11 cellular contexts compared by ENCODE assay signal in the genomic region with DNA sequence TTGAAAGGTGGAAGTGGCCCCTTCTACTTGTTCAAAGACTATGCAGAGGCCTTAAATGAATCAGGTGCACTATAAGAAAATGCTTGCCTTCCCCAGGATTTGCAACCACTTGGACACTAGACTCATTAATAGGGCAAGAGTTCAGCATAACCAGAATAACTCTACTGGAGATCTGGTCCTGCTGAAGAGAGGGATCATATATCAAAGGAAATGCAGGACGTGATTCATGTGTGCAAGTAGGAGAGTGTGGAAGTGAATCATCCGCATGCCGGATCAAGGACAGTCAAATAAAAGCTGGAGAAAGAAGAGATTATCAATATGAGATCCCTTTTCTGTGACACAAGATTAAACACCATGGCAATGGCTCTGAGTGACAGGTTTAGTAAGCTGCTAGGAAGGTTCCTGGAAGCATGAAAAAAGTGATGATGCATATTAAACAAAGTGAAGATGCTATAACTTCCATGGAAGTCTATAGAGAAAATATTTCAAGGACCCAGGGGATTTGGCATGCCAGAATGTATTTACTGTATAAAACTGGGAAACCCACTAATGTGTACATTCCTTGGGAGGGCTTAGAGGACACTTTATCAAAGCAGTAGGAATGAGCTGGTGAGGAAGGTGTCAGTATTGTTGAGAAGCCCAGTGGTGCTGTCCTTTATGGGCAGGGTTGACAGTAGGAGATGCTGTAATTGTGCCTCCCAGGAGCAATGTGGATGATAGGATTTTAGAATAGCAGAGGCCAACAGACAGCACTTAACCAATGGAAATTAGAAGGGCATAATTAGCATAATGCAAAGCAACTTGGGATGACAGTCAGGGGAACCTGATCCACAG.
A peak's percentile ranks its signal among the peaks of the same experiment; 100 is the strongest.
DNase-seq lines count a peak whose midpoint lies in the region; FAIRE-seq and TF ChIP-seq lines count a peak whose summit lies in the region.
"Had no signal": no experiment of that assay in that cellular context is flagged by ENCODE, and none has a peak within 500 bp of the region (broad histone marks: within the 10 kb centered on the region; RNA-seq: fewer than 3 reads in every experiment).

No MANE protein-coding gene starts in this region.

- no peaks in the 10 kb centered on the region for H3F3A ChIP-seq in neural progenitor cell (ENCODE audit: low read depth)

- no peak for TF ChIP-seq POLR2A in endothelial cell of umbilical vein (IDR thresholded peaks at IDR 0.05; ENCODE audit: low read depth, low read length)

- peaks cover 52% of the 10 kb centered on the region for H3K4me1 Mint-ChIP-seq in neural progenitor cell
- H3K4me1 Mint-ChIP-seq in CD4-positive, alpha-beta memory T cell = no peaks in the 10 kb centered on the region
- H3K4me1 Mint-ChIP-seq: natural killer cell had no signal

- peak; percentile 98 for FAIRE-seq in endothelial cell of umbilical vein (lab: Jason Lieb, UNC)

- H3K36me3 ChIP-seq in endothelial cell of umbilical vein (ENCODE audit: control insufficient read depth in 2 of 2, extremely low read depth in 1 of 2, insufficient read depth in 2 of 2, low read length in 2 of 2) = no peaks in the 10 kb centered on the region
- no peaks in the 10 kb centered on the region for H3K36me3 ChIP-seq in neural progenitor cell
- H3K36me3 ChIP-seq in CD4-positive, alpha-beta memory T cell (ENCODE audit: insufficient read depth, low read length) = no peaks in the 10 kb centered on the region

- H3K27ac Mint-ChIP-seq in neural progenitor cell = peak overlapping the region; percentile 76
- H3K27ac Mint-ChIP-seq in CD4-positive, alpha-beta memory T cell = no peak overlapping the region
- H3K27ac Mint-ChIP-seq: activated CD8-positive, alpha-beta T cell treated with anti-CD3 and anti-CD28 coated beads, Interleukin-2, amount 10 ng/mL, durations not matched to agents 7 days and 5 days; natural killer cell had no signal

- POLR2A ChIA-PET in endothelial cell of umbilical vein (lab: Charles Lee) = no interaction called here
- POLR2A ChIA-PET in CD4-positive, alpha-beta memory T cell (lab: Charles Lee; ENCODE audit: partially characterized antibody) = no interaction called here

- H4K20me1 ChIP-seq in endothelial cell of umbilical vein (replicated peaks; ENCODE audit: control insufficient read depth, extremely low read depth, insufficient read depth, low read length) (no peaks in the 10 kb centered on the region), neural progenitor cell (ENCODE audit: low read depth) (no peaks in the 10 kb centered on the region)

- BruUV-seq in endothelial cell of umbilical vein (replicated peaks; lab: Mats Ljungman, UMichigan) = no TSS peak

- peaks cover 4% of the 10 kb centered on the region for H3K27me3 Mint-ChIP-seq in neural progenitor cell (ENCODE audit: insufficient read depth, low read depth)
- H3K27me3 Mint-ChIP-seq in CD4-positive, alpha-beta memory T cell = peaks cover 7 to 12% of the 10 kb centered on the region in 2 donors

- H3K4me3 ChIP-seq in endothelial cell of umbilical vein (replicated peaks in 1 of 3; ENCODE audit: insufficient read depth in 1 of 3, low read depth in 1 of 3, low read length in 3 of 3) (peak overlapping the region in 1 of 3 experiments; percentile 4), neural progenitor cell (no peak overlapping the region)
- no peak overlapping the region for H3K4me3 ChIP-seq in CD4-positive, alpha-beta memory T cell (ENCODE audit: low read length in 2 of 2)

- H3K27me3 ChIP-seq in endothelial cell of umbilical vein (ENCODE audit: control insufficient read depth in 2 of 2, insufficient read depth in 2 of 2, low read length in 2 of 2) (no peaks in the 10 kb centered on the region), neural progenitor cell (no peaks in the 10 kb centered on the region)
- no peaks in the 10 kb centered on the region for H3K27me3 ChIP-seq in CD4-positive, alpha-beta memory T cell (ENCODE audit: insufficient read depth, low read length)

- peaks cover 7% of the 10 kb centered on the region for H3K36me3 Mint-ChIP-seq in neural progenitor cell
- H3K36me3 Mint-ChIP-seq in CD4-positive, alpha-beta memory T cell = no peaks in the 10 kb centered on the region
- H3K36me3 Mint-ChIP-seq: natural killer cell had no signal

- TF ChIP-seq CTCF in endothelial cell of umbilical vein (IDR thresholded peaks at IDR 0.05; ENCODE audit: extremely low read depth in 1 of 2, insufficient read depth in 1 of 2, low read depth in 1 of 2, low read length in 2 of 2) = no peak
- no peak for TF ChIP-seq CTCF in neural progenitor cell (IDR thresholded peaks at IDR 0.05)

- H3K9ac ChIP-seq in endothelial cell of umbilical vein (replicated peaks; ENCODE audit: extremely low read depth, insufficient read depth, low read length) (no peak overlapping the region), neural progenitor cell (no peak overlapping the region)

- peaks cover 22% of the 10 kb centered on the region for H3K4me1 ChIP-seq in endothelial cell of umbilical vein (ENCODE audit: control insufficient read depth, extremely low read depth, insufficient read depth, low read length)
- H3K4me1 ChIP-seq in neural progenitor cell = peaks cover 9% of the 10 kb centered on the region
- H3K4me1 ChIP-seq in CD4-positive, alpha-beta memory T cell (ENCODE audit: insufficient read depth, low read length) = no peaks in the 10 kb centered on the region

- dilution Hi-C loops in endothelial cell of umbilical vein (cut with MboI; ENCODE audit: extremely low pct_ligation_motif_present, low sequenced_read_pairs) = no loop called here

- no peak overlapping the region for H3K4me3 Mint-ChIP-seq in neural progenitor cell
- H3K4me3 Mint-ChIP-seq in CD4-positive, alpha-beta memory T cell = no peak overlapping the region
- H3K4me3 Mint-ChIP-seq: activated CD8-positive, alpha-beta T cell treated with anti-CD3 and anti-CD28 coated beads, Interleukin-2, amount 10 ng/mL, durations not matched to agents 7 days and 5 days; natural killer cell had no signal

- no peaks in the 10 kb centered on the region for H3K79me2 ChIP-seq in endothelial cell of umbilical vein (ENCODE audit: control insufficient read depth, insufficient read depth, low read length)
- no peaks in the 10 kb centered on the region for H3K79me2 ChIP-seq in neural progenitor cell (ENCODE audit: low read depth)

- H2AFZ ChIP-seq in endothelial cell of umbilical vein (ENCODE audit: low read depth, low read length) = peak overlapping the region; percentile 25
- H2AFZ ChIP-seq in neural progenitor cell (replicated peaks) = no peak overlapping the region

- intact Hi-C loops in endothelial cell of umbilical vein (cut with micrococcal nuclease) = loop anchor here (1.0 to 2.0 kb wide), 3 partner anchors 28 to 225 kb away; no protein-coding TSS in a partner anchor
- intact Hi-C loops in CD4-positive, alpha-beta memory T cell (cut with micrococcal nuclease) = no loop called here

- H3K9me1 ChIP-seq in endothelial cell of umbilical vein (replicated peaks; ENCODE audit: control insufficient read depth, extremely low read depth, insufficient read depth, low read length) = no peaks in the 10 kb centered on the region

- H3K27ac ChIP-seq in endothelial cell of umbilical vein (ENCODE audit: insufficient read depth, low read depth, low read length) = peak overlapping the region; percentile 74
- H3K27ac ChIP-seq in neural progenitor cell = no peak overlapping the region
- H3K27ac ChIP-seq in CD4-positive, alpha-beta memory T cell (ENCODE audit: low read depth, low read length) = no peak overlapping the region
- H3K27ac ChIP-seq: HL-60 had no signal

- DNase-seq in Daoy (ENCODE audit: low read depth) (peak; percentile 56), NCI-H82 (lab: John Stamatoyannopoulos, UW) (peak; percentile 94), endothelial cell of umbilical vein (ENCODE audit: low read depth, low spot score) (peak; percentile 91), neural progenitor cell (ENCODE audit: low spot score) (no peak), NCI-H146 treated with DMSO at 0.1 percent for 48 hours (lab: John Stamatoyannopoulos, UW; ENCODE audit: unreplicated experiment) (no peak), NCI-H2107 treated with DMSO at 0.1 percent for 48 hours (lab: John Stamatoyannopoulos, UW; ENCODE audit: unreplicated experiment) (no peak), SKM-1 (lab: John Stamatoyannopoulos, UW; ENCODE audit: unreplicated experiment) (no peak)
- DNase-seq in CD4-positive, alpha-beta memory T cell = no peak
- DNase-seq: activated CD8-positive, alpha-beta T cell treated with anti-CD3 and anti-CD28 coated beads, Interleukin-2, amount 10 ng/mL, durations not matched to agents 7 days and 5 days; natural killer cell had no signal

- peaks cover 21% of the 10 kb centered on the region for H3K9me3 Mint-ChIP-seq in neural progenitor cell
- H3K9me3 Mint-ChIP-seq in CD4-positive, alpha-beta memory T cell = no peaks in the 10 kb centered on the region
- H3K9me3 Mint-ChIP-seq: natural killer cell had no signal

- H3K9me3 ChIP-seq in endothelial cell of umbilical vein (replicated peaks; ENCODE audit: control insufficient read depth, insufficient read depth, low read length) (no peaks in the 10 kb centered on the region), neural progenitor cell (ENCODE audit: low read depth) (no peaks in the 10 kb centered on the region)
- H3K9me3 ChIP-seq in CD4-positive, alpha-beta memory T cell (ENCODE audit: control insufficient read depth in 1 of 2, low read length in 2 of 2) = no peaks in the 10 kb centered on the region

- H3K4me2 ChIP-seq in endothelial cell of umbilical vein (ENCODE audit: insufficient read depth, low read length) (peak overlapping the region; percentile 59), neural progenitor cell (no peak overlapping the region)

- CTCF ChIA-PET in endothelial cell of umbilical vein (lab: Charles Lee) = interaction anchor here (1.0 to 1.6 kb wide), 4 partner anchors 28 to 85 kb away, joined by 3 to 9 read pairs (median 4); no protein-coding TSS in a partner anchor
- CTCF ChIA-PET in CD4-positive, alpha-beta memory T cell (lab: Charles Lee; ENCODE audit: partially characterized antibody) = no interaction called here

TF ChIP-seq in endothelial cell of umbilical vein, 7 proteins besides CTCF, POLR2A, EP300 and RAD21:
- TF ChIP-seq GATA2 (IDR thresholded peaks at IDR 0.05; ENCODE audit: insufficient read depth, insufficient read length, low read depth, low read length) (peak; percentile 87), POLR2AphosphoS5 (IDR thresholded peaks at IDR 0.05; ENCODE audit: insufficient read depth, low read depth, low read length) (peak; percentile 90), MAX (IDR thresholded peaks at IDR 0.05; ENCODE audit: insufficient read depth, insufficient read length) (no peak), FOS (IDR thresholded peaks at IDR 0.05; ENCODE audit: borderline replicate concordance, insufficient read depth, low read length) (peak; percentile 99), JUN (IDR thresholded peaks at IDR 0.05; ENCODE audit: borderline replicate concordance, insufficient read depth, insufficient read length, low read depth) (peak; percentile 99), EZH2 (IDR thresholded peaks at IDR 0.05; ENCODE audit: borderline replicate concordance, low read depth, low read length, severe bottlenecking) (no peak), MYC (IDR thresholded peaks at IDR 0.05; ENCODE audit: low read depth, low read length) (no peak)

Comparison
In these comparisons a context has a peak if more than half of its experiments do, and no peak if none do; other contexts are left out.
1. DNase-seq: peak in Daoy (single experiment), NCI-H82 (single experiment) and endothelial cell of umbilical vein (single experiment); none in neural progenitor cell (single experiment), NCI-H146 treated with DMSO at 0.1 percent for 48 hours (single experiment), CD4-positive, alpha-beta memory T cell (0 of 5), NCI-H2107 treated with DMSO at 0.1 percent for 48 hours (single experiment) and SKM-1 (single experiment).